In genomic region chr2:187964742-187965141, GRCh38 we compare ENCODE assay signal across 26 cellular contexts.
DNase-seq lines count a peak whose midpoint lies in the region; ATAC-seq and TF ChIP-seq lines count a peak whose summit lies in the region.
"Had no signal": no experiment of that assay in that cellular context is flagged by ENCODE, and none has a peak within 500 bp of the region (broad histone marks: within the 10 kb centered on the region; RNA-seq: fewer than 3 reads in every experiment).

No MANE protein-coding gene starts in this region.

- H3K4me1 Mint-ChIP-seq in Calu3 (ENCODE audit: low read depth, unreplicated experiment): no peaks in the 10 kb centered on the region
- H3K4me1 Mint-ChIP-seq: activated CD4-positive, alpha-beta T cell treated with anti-CD3 and anti-CD28 coated beads, Interleukin-2, amount 10 ng/mL, durations not matched to agents 24 days and 14 days; stimulated activated naive CD8-positive, alpha-beta T cell treated with anti-CD3 and anti-CD28 coated beads, Interleukin-15, amount 100 ng/mL, for 72 hours had no signal

- BruUV-seq in Calu3 (replicated peaks; lab: Mats Ljungman, UMichigan): no TSS peak

- no peak overlapping the region for H3K4me3 Mint-ChIP-seq in Calu3 (ENCODE audit: low read depth, unreplicated experiment)
- H3K4me3 Mint-ChIP-seq: activated CD4-positive, alpha-beta T cell treated with anti-CD3 and anti-CD28 coated beads, Interleukin-2, amount 10 ng/mL, durations not matched to agents 24 days and 14 days; activated T-cell treated with anti-CD3 and anti-CD28 coated beads, Interleukin-2, amount 50 U/mL, for 4 hours; dendritic cell treated with granulocyte-macrophage colony-stimulating factor and Interleukin-4, amounts not matched to agents 40 ng/mL and 50 ng/mL, for 4 days; nephron progenitor cell; stimulated activated naive CD8-positive, alpha-beta T cell treated with anti-CD3 and anti-CD28 coated beads, Interleukin-15, amount 100 ng/mL, for 72 hours; T-helper 2 cell treated with Interferon-gamma antibody and Interleukin-4, amounts not matched to agents 5 μg/mL and 100 μg/mL, for 36 hours had no signal

- intact Hi-C loops in Calu3 (cut with micrococcal nuclease; ENCODE audit: unreplicated experiment): no loop called here

- TF ChIP-seq CTCF in Calu3 (IDR thresholded peaks at IDR 0.05; ENCODE audit: unreplicated experiment): no peak

- no peaks in the 10 kb centered on the region for H3K9me3 Mint-ChIP-seq in Calu3 (ENCODE audit: low read depth, unreplicated experiment)
- H3K9me3 Mint-ChIP-seq: activated CD4-positive, alpha-beta T cell treated with anti-CD3 and anti-CD28 coated beads, Interleukin-2, amount 10 ng/mL, durations not matched to agents 24 days and 14 days; nephron progenitor cell; T-helper 2 cell treated with Interferon-gamma antibody and Interleukin-4, amounts not matched to agents 5 μg/mL and 100 μg/mL, for 36 hours had no signal

- H3K36me3 Mint-ChIP-seq in Calu3 (ENCODE audit: insufficient read depth, unreplicated experiment): no peaks in the 10 kb centered on the region

- no peak for ATAC-seq in GM19395 (IDR thresholded peaks at IDR 0.05; ENCODE audit: unreplicated experiment)
- ATAC-seq: activated T-cell treated with anti-CD3 and anti-CD28 coated beads, Interleukin-2, amount 50 U/mL, for 4 hours; pancreas; stimulated activated naive CD8-positive, alpha-beta T cell treated with anti-CD3 and anti-CD28 coated beads, Interleukin-15, amount 100 ng/mL, for 72 hours had no signal

- no peaks in the 10 kb centered on the region for H3K27me3 Mint-ChIP-seq in Calu3 (ENCODE audit: unreplicated experiment)
- H3K27me3 Mint-ChIP-seq: activated CD4-positive, alpha-beta T cell treated with anti-CD3 and anti-CD28 coated beads, Interleukin-2, amount 10 ng/mL, durations not matched to agents 24 days and 14 days; stimulated activated naive CD8-positive, alpha-beta T cell treated with anti-CD3 and anti-CD28 coated beads, Interleukin-15, amount 100 ng/mL, for 72 hours had no signal

- DNase-seq in AG08396 (ENCODE audit: low spot score) (peak; percentile 18), HS-5 (ENCODE audit: low read depth) (peak; percentile 81), amniotic epithelial cell (ENCODE audit: low read depth) (peak; percentile 17), fibroblast of peridontal ligament (ENCODE audit: extremely low read depth) (peak; percentile 38), Calu3 (no peak), GM19240 (ENCODE audit: insufficient read length, low spot score) (no peak), NCI-H1930 (lab: John Stamatoyannopoulos, UW) (no peak)
- DNase-seq: ACHN; activated CD4-positive, alpha-beta T cell treated with anti-CD3 and anti-CD28 coated beads, Interleukin-2, amount 10 ng/mL, durations not matched to agents 24 days and 14 days; activated naive CD4-positive, alpha-beta T cell; activated T-cell treated with anti-CD3 and anti-CD28 coated beads, Interleukin-2, amount 50 U/mL, for 4 hours; amniotic stem cell; COR-L47; DND-41; kidney glomerular epithelial cell; MM.1S; NCI-H1417 treated with DMSO at 0.1 percent for 48 hours; NCI-H526 treated with DMSO at 0.1 percent for 48 hours; nephron progenitor cell; pancreas; stimulated activated naive CD8-positive, alpha-beta T cell treated with anti-CD3 and anti-CD28 coated beads, Interleukin-15, amount 100 ng/mL, for 72 hours; thyroid gland; WERI-Rb-1 had no signal

- no peak overlapping the region for H3K27ac Mint-ChIP-seq in Calu3 (ENCODE audit: unreplicated experiment)
- H3K27ac Mint-ChIP-seq: activated CD4-positive, alpha-beta T cell treated with anti-CD3 and anti-CD28 coated beads, Interleukin-2, amount 10 ng/mL, durations not matched to agents 24 days and 14 days; dendritic cell treated with granulocyte-macrophage colony-stimulating factor and Interleukin-4, amounts not matched to agents 40 ng/mL and 50 ng/mL, for 4 days; nephron progenitor cell; stimulated activated naive CD8-positive, alpha-beta T cell treated with anti-CD3 and anti-CD28 coated beads, Interleukin-15, amount 100 ng/mL, for 72 hours; T-helper 2 cell treated with Interferon-gamma antibody and Interleukin-4, amounts not matched to agents 5 μg/mL and 100 μg/mL, for 36 hours had no signal

- CTCF ChIA-PET in Calu3 (lab: Charles Lee): no interaction called here

Comparison
In these comparisons a context has a peak if more than half of its experiments do, and no peak if none do; other contexts are left out.
1. DNase-seq: peak in AG08396 (single experiment), HS-5 (single experiment), amniotic epithelial cell (single experiment) and fibroblast of peridontal ligament (single experiment); none in Calu3 (single experiment), GM19240 (single experiment) and NCI-H1930 (0 of 2).